16 cellular contexts compared by ENCODE assay signal in the genomic region with DNA sequence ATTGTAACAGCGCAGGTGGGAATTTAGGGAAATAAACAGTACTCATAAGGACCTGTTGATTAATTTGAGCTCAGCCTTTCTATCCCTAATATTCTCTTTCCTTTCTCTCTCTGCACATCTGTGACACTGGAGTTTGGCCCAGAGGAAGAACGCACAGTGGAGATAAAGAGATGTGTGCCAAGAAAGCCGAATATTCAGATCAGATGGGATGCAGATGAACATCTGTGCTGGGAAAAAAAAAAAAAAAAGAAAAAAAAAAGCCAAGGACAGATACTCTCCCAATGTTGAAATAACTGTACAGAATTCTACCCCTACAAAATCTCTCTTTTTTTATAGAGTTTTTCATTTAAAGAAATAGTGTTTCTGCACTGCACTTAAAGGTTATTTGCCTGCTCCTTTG.
DNase-seq lines count a peak whose midpoint lies in the region; ATAC-seq and TF ChIP-seq lines count a peak whose summit lies in the region.
"Had no signal": no experiment of that assay in that cellular context is flagged by ENCODE, and none has a peak within 500 bp of the region (broad histone marks: within the 10 kb centered on the region; RNA-seq: fewer than 3 reads in every experiment).

No MANE protein-coding gene starts in this region.

- no peaks in the 10 kb centered on the region for H4K20me1 ChIP-seq in SK-N-SH (ENCODE audit: insufficient read depth)

- CTCF ChIA-PET in SK-N-SH (lab: Yijun Ruan, JAX) = interaction anchor here (0.8 to 1.8 kb wide), 3 partner anchors 18 to 521 kb away, joined by 3 to 8 read pairs (median 3); no protein-coding TSS in a partner anchor
- CTCF ChIA-PET in RWPE1 (lab: Yijun Ruan, JAX) = interaction anchor here (0.6 to 1.0 kb wide), 3 partner anchors 112 to 1419 kb away, joined by 3 to 4 read pairs (median 3); no protein-coding TSS in a partner anchor

- peaks cover 0 to 11% of the 10 kb centered on the region in 2 experiments; a peak in 2 of 4 replicates for H3K4me1 ChIP-seq in SK-N-SH (ENCODE audit: control insufficient read depth in 1 of 2, insufficient read depth in 2 of 2, low read depth in 1 of 2, low read length in 1 of 2)
- H3K4me1 ChIP-seq: parathyroid adenoma, SJSA1 had no signal

- H3K9ac ChIP-seq in SK-N-SH = no peak overlapping the region
- H3K9ac ChIP-seq: parathyroid adenoma had no signal

- no peaks in the 10 kb centered on the region for H3F3A ChIP-seq in SK-N-SH (replicated peaks; ENCODE audit: insufficient read depth)

- no peak overlapping the region for H3K4me3 ChIP-seq in SK-N-SH (ENCODE audit: low read depth in 2 of 2, low read length in 1 of 2)
- H3K4me3 ChIP-seq: SJSA1 had no signal

- no peaks in the 10 kb centered on the region for H3K36me3 ChIP-seq in SK-N-SH (replicated peaks in 1 of 2; ENCODE audit: control insufficient read depth in 1 of 2, insufficient read depth in 2 of 2, low read length in 1 of 2)
- H3K36me3 ChIP-seq: SJSA1, WERI-Rb-1 had no signal

- H3K27ac ChIP-seq in SK-N-SH (ENCODE audit: low read depth in 2 of 2, low read length in 1 of 2) (peak overlapping the region in 1 of 2 experiments; percentile 39; a peak in 2 of 4 replicates), RWPE1 (no peak overlapping the region)
- H3K27ac ChIP-seq: parathyroid adenoma, SJSA1, WERI-Rb-1 had no signal

- ATAC-seq in GM21360 (IDR thresholded peaks at IDR 0.05; ENCODE audit: unreplicated experiment) = no peak
- ATAC-seq: naive thymus-derived CD4-positive, alpha-beta T cell had no signal

- TF ChIP-seq CTCF in SK-N-SH (IDR thresholded peaks at IDR 0.05) = no peak
- TF ChIP-seq CTCF in RWPE1 (conservative IDR thresholded peaks at IDR 0.05; ENCODE audit: low read depth) = no peak

- POLR2A ChIA-PET in SK-N-SH (lab: Yijun Ruan, JAX) = no interaction called here
- POLR2A ChIA-PET in RWPE1 (lab: Yijun Ruan, JAX; ENCODE audit: low non-redundant PET) = no interaction called here

- 33% methylated on average over 3 of the region's 3 CpGs for WGBS in SK-N-SH (ENCODE audit: low lambda C conversion rate)

- H3K9me3 ChIP-seq in SK-N-SH = no peaks in the 10 kb centered on the region
- H3K9me3 ChIP-seq: SJSA1 had no signal

- H2AFZ ChIP-seq in SK-N-SH (ENCODE audit: low read depth) = no peak overlapping the region
- H2AFZ ChIP-seq: parathyroid adenoma had no signal

- peak; percentile 54 for DNase-seq in NCI-H146 (lab: John Stamatoyannopoulos, UW)
- peak; percentile 43 for DNase-seq in SK-N-SH
- peak; percentile 8 to 71 for DNase-seq in hippocampal formation (lab: John Stamatoyannopoulos, UW)
- peak; percentile 69 for DNase-seq in retina
- DNase-seq in RWPE1 (ENCODE audit: low spot score) = no peak
- no peak for DNase-seq in activated CD4-positive, alpha-beta T cell treated with anti-CD3 and anti-CD28 coated beads for 1 hour
- DNase-seq: activated CD8-positive, alpha-beta memory T cell treated with anti-CD3 and anti-CD28 coated beads, Interleukin-2, amount 50 U/mL, for 4 hours; activated naive CD8-positive, alpha-beta T cell treated with anti-CD3 and anti-CD28 coated beads, Interleukin-2, amount 10 ng/mL, durations not matched to agents 7 days and 5 days; mesendoderm; naive thymus-derived CD4-positive, alpha-beta T cell; NCI-H1436; T-helper 2 cell; WERI-Rb-1 had no signal

- H3K27me3 ChIP-seq in SK-N-SH (ENCODE audit: insufficient read depth) = no peaks in the 10 kb centered on the region
- H3K27me3 ChIP-seq: SJSA1 had no signal

- no peaks in the 10 kb centered on the region for H3K9me2 ChIP-seq in SK-N-SH

- no peak overlapping the region for H3K4me2 ChIP-seq in SK-N-SH

- peak in 1 of 2 experiments; percentile 79; a peak in 1 of 4 replicates for TF ChIP-seq EP300 in SK-N-SH (IDR thresholded peaks at IDR 0.05; ENCODE audit: borderline replicate concordance in 1 of 2, low read depth in 1 of 2, low read length in 1 of 2)

- no peaks in the 10 kb centered on the region for H3K79me2 ChIP-seq in SK-N-SH (ENCODE audit: insufficient read depth)
- H3K79me2 ChIP-seq: parathyroid adenoma had no signal

- TF ChIP-seq RAD21 in SK-N-SH (IDR thresholded peaks at IDR 0.05; ENCODE audit: low read length) = no peak

TF ChIP-seq in SK-N-SH, 30 proteins besides CTCF, POLR2A, EP300 and RAD21:
- TF ChIP-seq GATA2 (CRISPR knock-in tag; IDR thresholded peaks at IDR 0.05) (peak; percentile 71), PBX3 (IDR thresholded peaks at IDR 0.05) (no peak), MXI1 (IDR thresholded peaks at IDR 0.05; ENCODE audit: low read depth, low read length) (0 out of 2 replicates have a peak, but pooled peaks have one; percentile 30), RCOR1 (IDR thresholded peaks at IDR 0.05; ENCODE audit: low read length) (peak; percentile 88), CHD2 (IDR thresholded peaks at IDR 0.05; ENCODE audit: low read length, partially characterized antibody) (peak; percentile 85), FOSL2 (IDR thresholded peaks at IDR 0.05; ENCODE audit: borderline replicate concordance, low read depth) (no peak), TCF12 (IDR thresholded peaks at IDR 0.05) (0 out of 2 replicates have a peak, but pooled peaks have one; percentile 12)
TF ChIP-seq in SK-N-SH: peak in this region for 5.

Comparison
In these comparisons a context has a peak if more than half of its experiments do, and no peak if none do; other contexts are left out.
1. DNase-seq: peak in NCI-H146 (single experiment), SK-N-SH (single experiment), hippocampal formation (2 of 2) and retina (single experiment); none in RWPE1 (single experiment) and activated CD4-positive, alpha-beta T cell treated with anti-CD3 and anti-CD28 coated beads for 1 hour (single experiment).